Comparison of ENCODE assay signal across 16 cellular contexts in genomic region chr20:53510704-53511103, GRCh38.
DNase-seq lines count a peak whose midpoint lies in the region; ATAC-seq, FAIRE-seq and TF ChIP-seq lines count a peak whose summit lies in the region.
"Had no signal": no experiment of that assay in that cellular context is flagged by ENCODE, and none has a peak within 500 bp of the region (broad histone marks: within the 10 kb centered on the region; RNA-seq: fewer than 3 reads in every experiment).

No MANE protein-coding gene starts in this region.

- no peak overlapping the region for H3K27ac ChIP-seq in HepG2 (ENCODE audit: extremely low read length, insufficient read depth, low read length)
- H3K27ac ChIP-seq in neural progenitor cell = no peak overlapping the region
- no peak overlapping the region for H3K27ac ChIP-seq in heart left ventricle

- H3K27me3 ChIP-seq in Caco-2 (replicated peaks; ENCODE audit: control insufficient read depth, insufficient read depth, low read length) = no peaks in the 10 kb centered on the region
- H3K27me3 ChIP-seq in HepG2 (ENCODE audit: control insufficient read depth in 1 of 2, insufficient read depth in 2 of 2, low read length in 2 of 2) = no peaks in the 10 kb centered on the region; a peak in 1 of 5 replicates
- no peaks in the 10 kb centered on the region for H3K27me3 ChIP-seq in neural progenitor cell
- H3K27me3 ChIP-seq in heart left ventricle = no peaks in the 10 kb centered on the region

- no peak for DNase-seq in Caco-2
- no peak for DNase-seq in HepG2 (ENCODE audit: low spot score)
- no peak for DNase-seq in neural progenitor cell (ENCODE audit: low spot score)
- no peak for DNase-seq in heart left ventricle
- DNase-seq in HuH-7.5 (ENCODE audit: low spot score) = no peak
- no peak for DNase-seq in stimulated activated naive CD4-positive, alpha-beta T cell (lab: John Stamatoyannopoulos, UW)
- DNase-seq: C1 segment of cervical spinal cord; CD4-positive, alpha-beta T cell; DMS79; GOT3 had no signal

- H3K9ac ChIP-seq in HepG2 (ENCODE audit: insufficient read depth, low read depth, low read length) (no peak overlapping the region), neural progenitor cell (no peak overlapping the region)

- no peak for TF ChIP-seq EP300 in Ishikawa (IDR thresholded peaks at IDR 0.05; ENCODE audit: borderline replicate concordance)
- TF ChIP-seq EP300 in HepG2 (IDR thresholded peaks at IDR 0.05; ENCODE audit: low read depth in 2 of 2, low read length in 2 of 2) = no peak
- no peak for TF ChIP-seq EP300 in HepG2 (CRISPR knock-in tag; IDR thresholded peaks at IDR 0.05; ENCODE audit: borderline replicate concordance)

- no peak overlapping the region for H3K4me3 Mint-ChIP-seq in Caco-2 (ENCODE audit: unreplicated experiment)
- no peak overlapping the region for H3K4me3 Mint-ChIP-seq in neural progenitor cell
- H3K4me3 Mint-ChIP-seq: B cell; CD4-positive, alpha-beta T cell had no signal

- in situ Hi-C loops in HepG2 (cut with HindIII; ENCODE audit: extremely low pct_ligation_motif_present, low pct_unique_long_range_greater_than_20kb) = no loop called here

- no peak for FAIRE-seq in HepG2 (lab: Jason Lieb, UNC)
- FAIRE-seq: A204.1, GM12878, GM18507 had no signal

- H3K27me3 Mint-ChIP-seq in Caco-2 (ENCODE audit: insufficient read depth, unreplicated experiment) = no peaks in the 10 kb centered on the region
- H3K27me3 Mint-ChIP-seq in neural progenitor cell (ENCODE audit: insufficient read depth, low read depth) = peaks cover 5% of the 10 kb centered on the region
- H3K27me3 Mint-ChIP-seq: B cell; CD4-positive, alpha-beta T cell had no signal

- H3K4me1 ChIP-seq in Caco-2 (peaks cover 34% of the 10 kb centered on the region), HepG2 (ENCODE audit: insufficient read depth, low read length) (peaks cover 24% of the 10 kb centered on the region), neural progenitor cell (no peaks in the 10 kb centered on the region), heart left ventricle (no peaks in the 10 kb centered on the region)

- no peak overlapping the region for H3K4me3 ChIP-seq in Caco-2 (ENCODE audit: low read depth, low read length)
- no peak overlapping the region for H3K4me3 ChIP-seq in HepG2 (replicated peaks in 1 of 3; ENCODE audit: insufficient read depth in 1 of 3, low read depth in 2 of 3, low read length in 3 of 3)
- no peak overlapping the region for H3K4me3 ChIP-seq in neural progenitor cell
- no peak overlapping the region for H3K4me3 ChIP-seq in heart left ventricle
- H3K4me3 ChIP-seq: GM12878, HAP-1 had no signal

- intact Hi-C loops in Caco-2 (cut with micrococcal nuclease; ENCODE audit: unreplicated experiment) = loop anchor here (10.0 kb wide), 1 partner anchor 254 kb away; no protein-coding TSS in a partner anchor
- intact Hi-C loops in HepG2 (cut with micrococcal nuclease; ENCODE audit: unreplicated experiment) = no loop called here
- intact Hi-C loops in heart left ventricle (cut with DNase I) = no loop called here

- peak overlapping the region; percentile 62 for H3K27ac Mint-ChIP-seq in Caco-2 (ENCODE audit: unreplicated experiment)
- H3K27ac Mint-ChIP-seq in neural progenitor cell = peak overlapping the region; percentile 91
- H3K27ac Mint-ChIP-seq: B cell; CD4-positive, alpha-beta T cell had no signal

- TF ChIP-seq CTCF in Caco-2 (IDR thresholded peaks at IDR 0.05; ENCODE audit: insufficient read depth in 1 of 2, low read depth in 1 of 2, low read length in 1 of 2, severe bottlenecking in 1 of 2, unreplicated experiment in 1 of 2) (no peak), HepG2 (CRISPR knock-in tag; IDR thresholded peaks at IDR 0.05) (no peak), neural progenitor cell (IDR thresholded peaks at IDR 0.05) (no peak), heart left ventricle (IDR thresholded peaks at IDR 0.05) (no peak)

- H3K4me2 ChIP-seq in HepG2 (ENCODE audit: low read depth, low read length) (no peak overlapping the region), neural progenitor cell (no peak overlapping the region)

- H3K9me3 ChIP-seq in Caco-2 = no peaks in the 10 kb centered on the region
- H3K9me3 ChIP-seq in HepG2 (ENCODE audit: low read length) = no peaks in the 10 kb centered on the region
- no peaks in the 10 kb centered on the region for H3K9me3 ChIP-seq in neural progenitor cell (ENCODE audit: low read depth)
- no peaks in the 10 kb centered on the region for H3K9me3 ChIP-seq in heart left ventricle
- H3K9me3 ChIP-seq: HAP-1 had no signal

- no peaks in the 10 kb centered on the region for H4K20me1 ChIP-seq in HepG2 (ENCODE audit: insufficient read depth, low read length)
- H4K20me1 ChIP-seq in neural progenitor cell (ENCODE audit: low read depth) = no peaks in the 10 kb centered on the region

- H3F3A ChIP-seq in neural progenitor cell (ENCODE audit: low read depth) = no peaks in the 10 kb centered on the region

- ATAC-seq in HepG2 (peak; percentile 5; the same call in 1 of the 3 replicates), heart left ventricle (no peak)
- ATAC-seq: GM12878 had no signal

- TF ChIP-seq RAD21 in Ishikawa (IDR thresholded peaks at IDR 0.05; ENCODE audit: low read depth) (no peak), HepG2 (CRISPR knock-in tag; IDR thresholded peaks at IDR 0.05) (no peak)

- WGBS in HepG2 (ENCODE audit: low lambda C conversion rate) = 65% methylated on average over 8 of the region's 8 CpGs
- 89 to 91% (median 89%) methylated on average over 4 to 8 of the region's 8 CpGs for WGBS in heart left ventricle, 4 donors

- H3K79me2 ChIP-seq in HepG2 (ENCODE audit: insufficient read depth, low read length) (no peaks in the 10 kb centered on the region), neural progenitor cell (ENCODE audit: low read depth) (no peaks in the 10 kb centered on the region)

- H3K4me1 Mint-ChIP-seq in Caco-2 (ENCODE audit: low read depth, unreplicated experiment) = peaks cover 32% of the 10 kb centered on the region
- peaks cover 14% of the 10 kb centered on the region for H3K4me1 Mint-ChIP-seq in neural progenitor cell
- H3K4me1 Mint-ChIP-seq: B cell had no signal

- CTCF ChIA-PET in Caco-2 (lab: Charles Lee) = no interaction called here
- CTCF ChIA-PET in HepG2 (lab: Yijun Ruan, JAX; ENCODE audit: low intra/inter-chr PET ratio, low total read pairs) = no interaction called here

- H2AFZ ChIP-seq in HepG2 (ENCODE audit: low read length) (no peak overlapping the region), neural progenitor cell (replicated peaks) (no peak overlapping the region)

- POLR2A ChIA-PET in Caco-2 (lab: Charles Lee) (no interaction called here), HepG2 (lab: Yijun Ruan, JAX) (no interaction called here)

- H3K36me3 Mint-ChIP-seq in Caco-2 (ENCODE audit: insufficient read depth, unreplicated experiment) = peaks cover 17% of the 10 kb centered on the region
- H3K36me3 Mint-ChIP-seq in neural progenitor cell = no peaks in the 10 kb centered on the region

- no peak for TF ChIP-seq POLR2A in HepG2 (IDR thresholded peaks at IDR 0.05; ENCODE audit: insufficient read depth in 1 of 2, low read depth in 2 of 2, low read length in 2 of 2)
- TF ChIP-seq POLR2A in heart left ventricle (IDR thresholded peaks at IDR 0.05) = no peak

- no TSS peak for BruUV-seq in Caco-2 (replicated peaks; lab: Mats Ljungman, UMichigan)
- no TSS peak for BruUV-seq in HepG2 (replicated peaks; lab: Mats Ljungman, UMichigan)

- H3K9me3 Mint-ChIP-seq in Caco-2 (ENCODE audit: unreplicated experiment) = peaks cover 10% of the 10 kb centered on the region
- H3K9me3 Mint-ChIP-seq in neural progenitor cell = no peaks in the 10 kb centered on the region
- H3K9me3 Mint-ChIP-seq: CD4-positive, alpha-beta T cell had no signal

- no peaks in the 10 kb centered on the region for H3K36me3 ChIP-seq in Caco-2 (ENCODE audit: control insufficient read depth, insufficient read depth, low read length)
- no peaks in the 10 kb centered on the region for H3K36me3 ChIP-seq in HepG2 (replicated peaks in 1 of 2; ENCODE audit: control insufficient read depth in 1 of 2, insufficient read depth in 2 of 2, low read length in 2 of 2)
- no peaks in the 10 kb centered on the region for H3K36me3 ChIP-seq in neural progenitor cell
- no peaks in the 10 kb centered on the region for H3K36me3 ChIP-seq in heart left ventricle
- H3K36me3 ChIP-seq: HAP-1 had no signal

TF ChIP-seq in Ishikawa, 13 proteins besides CTCF, POLR2A, EP300 and RAD21:
- TF ChIP-seq ZBTB7A (IDR thresholded peaks at IDR 0.05; ENCODE audit: low read depth) (no peak), USF1 (IDR thresholded peaks at IDR 0.05) (0 out of 2 replicates have a peak, but pooled peaks have one; percentile 13)

TF ChIP-seq in HepG2, 621 proteins besides CTCF, POLR2A, EP300 and RAD21 (continues in another document):
- no peak for TF ChIP-seq ATRX (CRISPR knock-in tag; IDR thresholded peaks at IDR 0.05; ENCODE audit: borderline replicate concordance)
- no peak for TF ChIP-seq STAT5B (CRISPR knock-in tag; IDR thresholded peaks at IDR 0.05)
- TF ChIP-seq ZMYM4 (CRISPR knock-in tag; IDR thresholded peaks at IDR 0.05) = 0 out of 2 replicates have a peak, but pooled peaks have one; percentile 15
- peak; percentile 23; the same call in 1 of the 2 replicates for TF ChIP-seq ZNF768 (CRISPR knock-in tag; IDR thresholded peaks at IDR 0.05)
- TF ChIP-seq AGO2 (optimal IDR thresholded peaks at IDR 0.05; ENCODE audit: low read depth, low read length) = no peak
- no peak for TF ChIP-seq ZFY (CRISPR knock-in tag; IDR thresholded peaks at IDR 0.05)
- TF ChIP-seq, protein P1, sequence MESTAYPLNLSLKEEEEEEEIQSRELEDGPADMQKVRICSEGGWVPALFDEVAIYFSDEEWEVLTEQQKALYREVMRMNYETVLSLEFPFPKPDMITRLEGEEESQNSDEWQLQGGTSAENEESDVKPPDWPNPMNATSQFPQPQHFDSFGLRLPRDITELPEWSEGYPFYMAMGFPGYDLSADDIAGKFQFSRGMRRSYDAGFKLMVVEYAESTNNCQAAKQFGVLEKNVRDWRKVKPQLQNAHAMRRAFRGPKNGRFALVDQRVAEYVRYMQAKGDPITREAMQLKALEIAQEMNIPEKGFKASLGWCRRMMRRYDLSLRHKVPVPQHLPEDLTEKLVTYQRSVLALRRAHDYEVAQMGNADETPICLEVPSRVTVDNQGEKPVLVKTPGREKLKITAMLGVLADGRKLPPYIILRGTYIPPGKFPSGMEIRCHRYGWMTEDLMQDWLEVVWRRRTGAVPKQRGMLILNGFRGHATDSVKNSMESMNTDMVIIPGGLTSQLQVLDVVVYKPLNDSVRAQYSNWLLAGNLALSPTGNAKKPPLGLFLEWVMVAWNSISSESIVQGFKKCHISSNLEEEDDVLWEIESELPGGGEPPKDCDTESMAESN (CRISPR knock-in tag; conservative IDR thresholded peaks at IDR 0.05) = no peak
- no peak for TF ChIP-seq ZC3H13 (CRISPR knock-in tag; IDR thresholded peaks at IDR 0.05)
- TF ChIP-seq RBFOX2 (IDR thresholded peaks at IDR 0.05; ENCODE audit: low read depth, low read length) = no peak
- no peak for TF ChIP-seq ZNF563 (CRISPR knock-in tag; IDR thresholded peaks at IDR 0.05)
- TF ChIP-seq KDM5A (IDR thresholded peaks at IDR 0.05; ENCODE audit: borderline replicate concordance, low read length) = no peak
- no peak for TF ChIP-seq ZNF337 (CRISPR knock-in tag; IDR thresholded peaks at IDR 0.05; ENCODE audit: borderline replicate concordance, low read depth)
- TF ChIP-seq FOSL2 (CRISPR knock-in tag; IDR thresholded peaks at IDR 0.05) = no peak
